ENCODE assay signal across 28 cellular contexts in genomic region chr1:207283421-207283820, GRCh38. TPM values are rescaled to one million over a fixed set of nuclear protein-coding genes. Genes with fewer than 3 reads are reported as not detected.
DNase-seq lines count a peak whose midpoint lies in the region; ATAC-seq, FAIRE-seq and TF ChIP-seq lines count a peak whose summit lies in the region.
"Had no signal": no experiment of that assay in that cellular context is flagged by ENCODE, and none has a peak within 500 bp of the region (broad histone marks: within the 10 kb centered on the region; RNA-seq: fewer than 3 reads in every experiment).

No MANE protein-coding gene starts in this region.

- WGBS in urinary bladder: 100% methylated on average over 1 of the region's 1 CpG

- no peak overlapping the region for H3K4me3 Mint-ChIP-seq in activated naive CD8-positive, alpha-beta T cell treated with anti-CD3 and anti-CD28 coated beads, Interleukin-2, amount 10 ng/mL, durations not matched to agents 7 days and 5 days
- H3K4me3 Mint-ChIP-seq in activated naive CD8-positive, alpha-beta T cell treated with anti-CD3 and anti-CD28 coated beads for 36 hours: no peak overlapping the region
- H3K4me3 Mint-ChIP-seq in astrocyte (ENCODE audit: unreplicated experiment): no peak overlapping the region
- H3K4me3 Mint-ChIP-seq in osteocyte (ENCODE audit: unreplicated experiment): no peak overlapping the region
- H3K4me3 Mint-ChIP-seq: activated CD4-positive, alpha-beta T cell treated with anti-CD3 and anti-CD28 coated beads for 36 hours; dendritic cell treated with granulocyte-macrophage colony-stimulating factor and Interleukin-4, amounts not matched to agents 40 ng/mL and 50 ng/mL, for 4 days; IgD-negative memory B cell; immature natural killer cell had no signal

- DNase-seq in activated naive CD8-positive, alpha-beta T cell treated with anti-CD3 and anti-CD28 coated beads, Interleukin-2, amount 10 ng/mL, durations not matched to agents 7 days and 5 days: no peak
- DNase-seq in activated naive CD8-positive, alpha-beta T cell treated with anti-CD3 and anti-CD28 coated beads for 36 hours: no peak
- no peak for DNase-seq in astrocyte (ENCODE audit: low read depth)
- DNase-seq in putamen (ENCODE audit: low spot score): no peak
- DNase-seq in osteocyte (ENCODE audit: extremely low spot score, unreplicated experiment): no peak
- DNase-seq in germinal center (ENCODE audit: low spot score): no peak
- DNase-seq: ACHN; activated CD4-positive, alpha-beta T cell treated with anti-CD3 and anti-CD28 coated beads for 36 hours; activated naive CD4-positive, alpha-beta T cell; activated T-cell treated with anti-CD3 and anti-CD28 coated beads, Interleukin-2, amount 50 U/mL, for 48 hours; anterior cingulate cortex; caudate nucleus; DMS153; NCI-H2107; NCI-H345; NCI-H69; posterior cingulate gyrus; right cardiac atrium; SHP77 treated with DMSO at 0.1 percent for 48 hours; stomach had no signal

- peak overlapping the region; percentile 61 for H3K4me2 ChIP-seq in astrocyte (ENCODE audit: low read length)

- H3K27ac ChIP-seq in astrocyte (ENCODE audit: low read depth, low read length) (no peak overlapping the region), mucosa of rectum (ENCODE audit: low read depth in 2 of 2, low read length in 2 of 2) (peak overlapping the region; percentile 80 to 84), urinary bladder (ENCODE audit: low read depth) (peak overlapping the region; percentile 60)

- H3K9me3 Mint-ChIP-seq in activated naive CD8-positive, alpha-beta T cell treated with anti-CD3 and anti-CD28 coated beads, Interleukin-2, amount 10 ng/mL, durations not matched to agents 7 days and 5 days: peaks cover 3% of the 10 kb centered on the region
- peaks cover 2% of the 10 kb centered on the region for H3K9me3 Mint-ChIP-seq in activated naive CD8-positive, alpha-beta T cell treated with anti-CD3 and anti-CD28 coated beads for 36 hours
- H3K9me3 Mint-ChIP-seq in astrocyte (ENCODE audit: unreplicated experiment) (no peaks in the 10 kb centered on the region), osteocyte (ENCODE audit: unreplicated experiment) (no peaks in the 10 kb centered on the region)
- H3K9me3 Mint-ChIP-seq: dendritic cell treated with granulocyte-macrophage colony-stimulating factor and Interleukin-4, amounts not matched to agents 40 ng/mL and 50 ng/mL, for 4 days; T-helper 2 cell treated with Interferon-gamma antibody and Interleukin-4, amounts not matched to agents 5 μg/mL and 100 μg/mL, for 36 hours had no signal

- H3K79me2 ChIP-seq in astrocyte (ENCODE audit: insufficient read depth, low read length): no peaks in the 10 kb centered on the region

- peaks cover 15% of the 10 kb centered on the region for H3K4me1 ChIP-seq in astrocyte (ENCODE audit: insufficient read depth, low read length)
- H3K4me1 ChIP-seq in mucosa of rectum (ENCODE audit: control insufficient read depth in 2 of 2, insufficient read depth in 2 of 2, low read length in 2 of 2): peaks cover 22 to 29% of the 10 kb centered on the region in 2 donors
- no peaks in the 10 kb centered on the region for H3K4me1 ChIP-seq in urinary bladder (ENCODE audit: insufficient read depth)

- TF ChIP-seq CTCF in astrocyte (IDR thresholded peaks at IDR 0.05; ENCODE audit: insufficient read depth, low read depth, low read length) (no peak), osteocyte (IDR thresholded peaks at IDR 0.05) (no peak)

- H3K9me3 ChIP-seq in astrocyte (ENCODE audit: insufficient read depth, low read depth, low read length): no peaks in the 10 kb centered on the region
- no peaks in the 10 kb centered on the region for H3K9me3 ChIP-seq in mucosa of rectum (ENCODE audit: control insufficient read depth in 2 of 2, low read length in 2 of 2)
- H3K9me3 ChIP-seq: stomach had no signal

- peaks cover 35% of the 10 kb centered on the region for H3K4me1 Mint-ChIP-seq in activated naive CD8-positive, alpha-beta T cell treated with anti-CD3 and anti-CD28 coated beads, Interleukin-2, amount 10 ng/mL, durations not matched to agents 7 days and 5 days
- H3K4me1 Mint-ChIP-seq in activated naive CD8-positive, alpha-beta T cell treated with anti-CD3 and anti-CD28 coated beads for 36 hours: peaks cover 45% of the 10 kb centered on the region
- H3K4me1 Mint-ChIP-seq in astrocyte (ENCODE audit: low read depth, unreplicated experiment) (peaks cover 55% of the 10 kb centered on the region), osteocyte (ENCODE audit: unreplicated experiment) (no peaks in the 10 kb centered on the region)

- H3K36me3 Mint-ChIP-seq in activated naive CD8-positive, alpha-beta T cell treated with anti-CD3 and anti-CD28 coated beads, Interleukin-2, amount 10 ng/mL, durations not matched to agents 7 days and 5 days: peaks cover 5% of the 10 kb centered on the region
- peaks cover 1% of the 10 kb centered on the region for H3K36me3 Mint-ChIP-seq in activated naive CD8-positive, alpha-beta T cell treated with anti-CD3 and anti-CD28 coated beads for 36 hours
- no peaks in the 10 kb centered on the region for H3K36me3 Mint-ChIP-seq in astrocyte (ENCODE audit: low read depth, unreplicated experiment)
- no peaks in the 10 kb centered on the region for H3K36me3 Mint-ChIP-seq in osteocyte (ENCODE audit: unreplicated experiment)
- H3K36me3 Mint-ChIP-seq: IgD-negative memory B cell, immature natural killer cell had no signal

- H3K27ac Mint-ChIP-seq in activated naive CD8-positive, alpha-beta T cell treated with anti-CD3 and anti-CD28 coated beads, Interleukin-2, amount 10 ng/mL, durations not matched to agents 7 days and 5 days: peak overlapping the region; percentile 52
- no peak overlapping the region for H3K27ac Mint-ChIP-seq in activated naive CD8-positive, alpha-beta T cell treated with anti-CD3 and anti-CD28 coated beads for 36 hours
- H3K27ac Mint-ChIP-seq in astrocyte (ENCODE audit: unreplicated experiment): peak overlapping the region; percentile 78
- no peak overlapping the region for H3K27ac Mint-ChIP-seq in osteocyte (ENCODE audit: unreplicated experiment)

- POLR2A ChIA-PET in activated naive CD8-positive, alpha-beta T cell treated with anti-CD3 and anti-CD28 coated beads, Interleukin-2, amount 10 ng/mL, durations not matched to agents 7 days and 5 days (lab: Charles Lee): interaction anchor here (1.6 kb wide), 1 partner anchor 38 kb away, joined by 9 read pairs; the partner anchor contains the start of gene CD55

- FAIRE-seq in astrocyte (lab: Jason Lieb, UNC): no peak
- FAIRE-seq: GM12892, RCC 7860 had no signal

- no peaks in the 10 kb centered on the region for H3K27me3 Mint-ChIP-seq in activated naive CD8-positive, alpha-beta T cell treated with anti-CD3 and anti-CD28 coated beads, Interleukin-2, amount 10 ng/mL, durations not matched to agents 7 days and 5 days
- H3K27me3 Mint-ChIP-seq in activated naive CD8-positive, alpha-beta T cell treated with anti-CD3 and anti-CD28 coated beads for 36 hours: no peaks in the 10 kb centered on the region
- no peaks in the 10 kb centered on the region for H3K27me3 Mint-ChIP-seq in astrocyte (ENCODE audit: low read depth, unreplicated experiment)
- H3K27me3 Mint-ChIP-seq in osteocyte (ENCODE audit: unreplicated experiment): no peaks in the 10 kb centered on the region
- H3K27me3 Mint-ChIP-seq: activated CD4-positive, alpha-beta T cell treated with anti-CD3 and anti-CD28 coated beads for 36 hours; dendritic cell treated with granulocyte-macrophage colony-stimulating factor and Interleukin-4, amounts not matched to agents 40 ng/mL and 50 ng/mL, for 4 days had no signal

- H3K4me3 ChIP-seq in astrocyte (ENCODE audit: insufficient read depth, low read depth, low read length): no peak overlapping the region
- peak overlapping the region in 1 of 2 donors; percentile 27 for H3K4me3 ChIP-seq in mucosa of rectum (ENCODE audit: low read length in 2 of 2)
- H3K4me3 ChIP-seq in urinary bladder (ENCODE audit: low read depth, low read length): no peak overlapping the region
- H3K4me3 ChIP-seq: stomach had no signal

- no peak for ATAC-seq in activated naive CD8-positive, alpha-beta T cell treated with anti-CD3 and anti-CD28 coated beads, Interleukin-2, amount 10 ng/mL, durations not matched to agents 7 days and 5 days (ENCODE audit: low read depth)
- ATAC-seq: activated CD4-positive, alpha-beta T cell treated with anti-CD3 and anti-CD28 coated beads for 36 hours had no signal

- H3K9ac ChIP-seq in astrocyte (ENCODE audit: low read length): no peak overlapping the region
- H3K9ac ChIP-seq in mucosa of rectum (ENCODE audit: low read depth in 1 of 2, low read length in 2 of 2): no peak overlapping the region

- no peaks in the 10 kb centered on the region for H3K36me3 ChIP-seq in astrocyte (ENCODE audit: insufficient read depth, low read length)
- no peaks in the 10 kb centered on the region for H3K36me3 ChIP-seq in mucosa of rectum (ENCODE audit: control insufficient read depth in 2 of 2, insufficient read depth in 2 of 2, low read length in 2 of 2)
- H3K36me3 ChIP-seq in urinary bladder (ENCODE audit: insufficient read depth): no peaks in the 10 kb centered on the region
- H3K36me3 ChIP-seq: stomach had no signal

- H4K20me1 ChIP-seq in astrocyte (ENCODE audit: insufficient read depth, low read length): no peaks in the 10 kb centered on the region

- H3K27me3 ChIP-seq in astrocyte (ENCODE audit: insufficient read depth, low read length): no peaks in the 10 kb centered on the region
- H3K27me3 ChIP-seq in mucosa of rectum (ENCODE audit: control insufficient read depth in 2 of 2, insufficient read depth in 2 of 2, low read length in 2 of 2): no peaks in the 10 kb centered on the region
- H3K27me3 ChIP-seq: stomach had no signal

- H2AFZ ChIP-seq in astrocyte (ENCODE audit: low read depth, low read length): no peak overlapping the region

RNA-seq across cellular contexts. Expression of gene CD55, which starts 38.1 kb away (rescaled TPM):
- total RNA-seq in activated naive CD8-positive, alpha-beta T cell treated with anti-CD3 and anti-CD28 coated beads, Interleukin-2, amount 10 ng/mL, durations not matched to agents 7 days and 5 days: 10 to 100 TPM; 69.3 to 80.6 TPM
- 10 to 100 TPM; 84.0 to 84.1 TPM for total RNA-seq in activated naive CD8-positive, alpha-beta T cell treated with anti-CD3 and anti-CD28 coated beads for 36 hours
- total RNA-seq in astrocyte (18.7 and 27.3 TPM in 2 replicates), urinary bladder (108 TPM), osteocyte (2.7 and 3.3 TPM in 2 replicates)
- 83.1 TPM for polyA plus RNA-seq in urinary bladder

Comparison
In these comparisons a context has a peak if more than half of its experiments do, and no peak if none do; other contexts are left out.
1. H3K27ac Mint-ChIP-seq: peak in activated naive CD8-positive, alpha-beta T cell treated with anti-CD3 and anti-CD28 coated beads, Interleukin-2, amount 10 ng/mL, durations not matched to agents 7 days and 5 days (single experiment) and astrocyte (single experiment); none in activated naive CD8-positive, alpha-beta T cell treated with anti-CD3 and anti-CD28 coated beads for 36 hours (single experiment) and osteocyte (single experiment).